In genomic region chr7:1493129-1493528, GRCh38 we compare ENCODE assay signal across 25 cellular contexts.
"Had no signal": no experiment of that assay in that cellular context is flagged by ENCODE, and none has a peak within 500 bp of the region (broad histone marks: within the 10 kb centered on the region; RNA-seq: fewer than 3 reads in every experiment).

No MANE protein-coding gene starts in this region.

- ATAC-seq: naive thymus-derived CD4-positive, alpha-beta T cell; natural killer cell; pancreas; psoas muscle; right cardiac atrium; right lobe of liver; stimulated activated effector memory CD8-positive, alpha-beta T cell treated with anti-CD3 and anti-CD28 coated beads, Interleukin-12 subunit alpha, Interleukin-12 subunit beta, amount 100 ng/mL, for 72 hours; upper lobe of right lung had no signal

- DNase-seq: naive thymus-derived CD4-positive, alpha-beta T cell; natural killer cell; nucleus accumbens; pancreas; psoas muscle; right cardiac atrium; right lobe of liver; sigmoid colon; small intestine; stimulated activated CD4-positive, alpha-beta T cell treated with anti-CD3 and anti-CD28 coated beads, Interleukin-15, amount 100 ng/mL, for 24 hours; stimulated activated CD4-positive, alpha-beta T cell treated with anti-CD3 and anti-CD28 coated beads, Interleukin-2, amount 100 ng/mL, for 24 hours; stimulated activated CD4-positive, alpha-beta T cell treated with anti-CD3 and anti-CD28 coated beads, Interleukin-2, amount 100 ng/mL, for 48 hours; stimulated activated CD4-positive, alpha-beta T cell treated with anti-CD3 and anti-CD28 coated beads, Interleukin-4, amount 100 ng/mL, for 24 hours; stimulated activated naive CD4-positive, alpha-beta T cell; substantia nigra; testis; tibial artery; transverse colon; upper lobe of right lung; uterus had no signal

- H3K9me3 Mint-ChIP-seq: naive thymus-derived CD4-positive, alpha-beta T cell; natural killer cell; nephron; neural progenitor cell; stimulated activated effector memory CD8-positive, alpha-beta T cell treated with anti-CD3 and anti-CD28 coated beads, Interleukin-12 subunit alpha, Interleukin-12 subunit beta, amount 100 ng/mL, for 72 hours; stimulated activated naive CD8-positive, alpha-beta T cell treated with anti-CD3 and anti-CD28 coated beads, Interleukin-15, Interleukin-2, amounts not matched to agents 100 ng/mL and 50 ng/mL, for 24 hours; type B pancreatic cell had no signal

- H3K36me3 Mint-ChIP-seq: natural killer cell had no signal

- H3K27ac Mint-ChIP-seq: natural killer cell; nephron; neural progenitor cell; stimulated activated effector memory CD8-positive, alpha-beta T cell treated with anti-CD3 and anti-CD28 coated beads, Interleukin-12 subunit alpha, Interleukin-12 subunit beta, amount 100 ng/mL, for 72 hours; stimulated activated naive CD8-positive, alpha-beta T cell treated with anti-CD3 and anti-CD28 coated beads, Interleukin-15, Interleukin-2, amounts not matched to agents 100 ng/mL and 50 ng/mL, for 24 hours; type B pancreatic cell had no signal

- H3K27me3 Mint-ChIP-seq: naive thymus-derived CD4-positive, alpha-beta T cell; stimulated activated naive CD8-positive, alpha-beta T cell treated with anti-CD3 and anti-CD28 coated beads, Interleukin-15, Interleukin-2, amounts not matched to agents 100 ng/mL and 50 ng/mL, for 24 hours; type B pancreatic cell had no signal

- H3K4me1 Mint-ChIP-seq: naive thymus-derived CD4-positive, alpha-beta T cell; natural killer cell; nephron; neural progenitor cell; stimulated activated effector memory CD8-positive, alpha-beta T cell treated with anti-CD3 and anti-CD28 coated beads, Interleukin-12 subunit alpha, Interleukin-12 subunit beta, amount 100 ng/mL, for 72 hours had no signal

- H3K4me3 Mint-ChIP-seq: naive thymus-derived CD4-positive, alpha-beta T cell; natural killer cell; nephron; neural progenitor cell; stimulated activated effector memory CD8-positive, alpha-beta T cell treated with anti-CD3 and anti-CD28 coated beads, Interleukin-12 subunit alpha, Interleukin-12 subunit beta, amount 100 ng/mL, for 72 hours; stimulated activated naive CD8-positive, alpha-beta T cell treated with anti-CD3 and anti-CD28 coated beads, Interleukin-15, Interleukin-2, amounts not matched to agents 100 ng/mL and 50 ng/mL, for 24 hours; type B pancreatic cell had no signal
